ENCODE assay signal across 11 cellular contexts in genomic region chr1:234944439-234945369, GRCh38.
A peak's percentile ranks its signal among the peaks of the same experiment; 100 is the strongest.
DNase-seq lines count a peak whose midpoint lies in the region; ATAC-seq, FAIRE-seq and TF ChIP-seq lines count a peak whose summit lies in the region.
"Had no signal": no experiment of that assay in that cellular context is flagged by ENCODE, and none has a peak within 500 bp of the region (broad histone marks: within the 10 kb centered on the region; RNA-seq: fewer than 3 reads in every experiment).

No MANE protein-coding gene starts in this region.

- H3K36me3 ChIP-seq in DOHH2 (ENCODE audit: control insufficient read depth, low read length), result no peaks in the 10 kb centered on the region
- no peaks in the 10 kb centered on the region for H3K36me3 ChIP-seq in HepG2 (replicated peaks in 1 of 2; ENCODE audit: control insufficient read depth in 1 of 2, insufficient read depth in 2 of 2, low read length in 2 of 2)
- no peaks in the 10 kb centered on the region for H3K36me3 ChIP-seq in effector memory CD4-positive, alpha-beta T cell (ENCODE audit: control insufficient read depth, insufficient read depth, low read length)

- H3F3A ChIP-seq in DOHH2 (ENCODE audit: control insufficient read depth, insufficient read depth), result no peaks in the 10 kb centered on the region

- ATAC-seq in GM21381 (IDR thresholded peaks at IDR 0.05; ENCODE audit: unreplicated experiment) (peak; percentile 52), HepG2 (no peak)

- no peak overlapping the region for H2AFZ ChIP-seq in HepG2 (ENCODE audit: low read length)

- DNase-seq in OCI-M1 (lab: John Stamatoyannopoulos, UW) (peak; percentile 90), HepG2 (ENCODE audit: low spot score) (no peak), RCC 7860 (ENCODE audit: low spot score) (no peak), DMS79 treated with DMSO at 0.1 percent for 48 hours (lab: John Stamatoyannopoulos, UW) (no peak)
- no peak for DNase-seq in stimulated activated CD4-positive, alpha-beta T cell treated with anti-CD3 and anti-CD28 coated beads, Interleukin-4, amount 100 ng/mL, for 1 hour
- no peak for DNase-seq in effector memory CD4-positive, alpha-beta T cell
- DNase-seq: Caco-2, GOT3 had no signal

- H4K20me1 ChIP-seq in DOHH2 (ENCODE audit: control insufficient read depth, insufficient read depth, low read depth, low read length) (no peaks in the 10 kb centered on the region), HepG2 (ENCODE audit: insufficient read depth, low read length) (no peaks in the 10 kb centered on the region)

- no peak for FAIRE-seq in HepG2 (lab: Jason Lieb, UNC)
- no peak for FAIRE-seq in RCC 7860 (lab: Jason Lieb, UNC)

- BruUV-seq in HepG2 (replicated peaks; lab: Mats Ljungman, UMichigan), result no TSS peak

- CTCF ChIA-PET in HepG2 (lab: Yijun Ruan, JAX; ENCODE audit: low intra/inter-chr PET ratio, low total read pairs), result no interaction called here

- intact Hi-C loops in HepG2 (cut with micrococcal nuclease; ENCODE audit: unreplicated experiment), result no loop called here

- in situ Hi-C loops in HepG2 (cut with HindIII; ENCODE audit: extremely low pct_ligation_motif_present, low pct_unique_long_range_greater_than_20kb), result no loop called here

- no peak for TF ChIP-seq EP300 in HepG2 (IDR thresholded peaks at IDR 0.05; ENCODE audit: low read depth in 2 of 2, low read length in 2 of 2)
- no peak for TF ChIP-seq EP300 in HepG2 (CRISPR knock-in tag; IDR thresholded peaks at IDR 0.05; ENCODE audit: borderline replicate concordance)

- TF ChIP-seq RAD21 in HepG2 (CRISPR knock-in tag; IDR thresholded peaks at IDR 0.05), result no peak

- H3K27me3 ChIP-seq in DOHH2 (ENCODE audit: control insufficient read depth, low read length) (peaks cover 17% of the 10 kb centered on the region), HepG2 (ENCODE audit: control insufficient read depth in 1 of 2, insufficient read depth in 2 of 2, low read length in 2 of 2) (no peaks in the 10 kb centered on the region)
- no peaks in the 10 kb centered on the region for H3K27me3 ChIP-seq in effector memory CD4-positive, alpha-beta T cell (replicated peaks; ENCODE audit: control insufficient read depth, insufficient read depth, low read length, poor library complexity, severe bottlenecking)

- H3K4me1 ChIP-seq in DOHH2 (ENCODE audit: control insufficient read depth, low read length) (peaks cover 18% of the 10 kb centered on the region), HepG2 (ENCODE audit: insufficient read depth, low read length) (peaks cover 11% of the 10 kb centered on the region)
- H3K4me1 ChIP-seq in effector memory CD4-positive, alpha-beta T cell (ENCODE audit: control insufficient read depth, insufficient read depth, low read length, poor library complexity, severe bottlenecking), result no peaks in the 10 kb centered on the region

- H3K9me3 ChIP-seq in DOHH2 (ENCODE audit: control insufficient read depth, insufficient read depth, low read length) (peaks cover 5% of the 10 kb centered on the region; the same call in 1 of the 2 replicates), HepG2 (ENCODE audit: low read length) (no peaks in the 10 kb centered on the region)
- H3K9me3 ChIP-seq in effector memory CD4-positive, alpha-beta T cell (ENCODE audit: control insufficient read depth, low read length), result no peaks in the 10 kb centered on the region

- no peak for TF ChIP-seq CTCF in DOHH2 (IDR thresholded peaks at IDR 0.05; ENCODE audit: low read depth, low read length, poor library complexity, severe bottlenecking)
- no peak for TF ChIP-seq CTCF in HepG2 (CRISPR knock-in tag; IDR thresholded peaks at IDR 0.05)

- no peak for TF ChIP-seq POLR2A in HepG2 (IDR thresholded peaks at IDR 0.05; ENCODE audit: insufficient read depth in 1 of 2, low read depth in 2 of 2, low read length in 2 of 2)

- H3K9ac ChIP-seq in HepG2 (ENCODE audit: insufficient read depth, low read depth, low read length), result no peak overlapping the region

- H3K79me2 ChIP-seq in DOHH2 (ENCODE audit: control insufficient read depth, low read length) (no peaks in the 10 kb centered on the region), HepG2 (ENCODE audit: insufficient read depth, low read length) (no peaks in the 10 kb centered on the region)

- 91% methylated on average over 7 of the region's 7 CpGs for WGBS in HepG2 (ENCODE audit: low lambda C conversion rate)

- POLR2A ChIA-PET in HepG2 (lab: Yijun Ruan, JAX), result interaction anchor here (1.0 to 2.5 kb wide), 4 partner anchors 10 to 69 kb away, joined by 3 to 6 read pairs (median 4); no protein-coding TSS in a partner anchor

- no peak overlapping the region for H3K27ac ChIP-seq in DOHH2 (ENCODE audit: low read depth, low read length)
- H3K27ac ChIP-seq in HepG2 (ENCODE audit: extremely low read length, insufficient read depth, low read length), result no peak overlapping the region
- H3K27ac ChIP-seq in effector memory CD4-positive, alpha-beta T cell (ENCODE audit: insufficient read depth, low read length, poor library complexity, severe bottlenecking), result no peak overlapping the region
- H3K27ac ChIP-seq: epithelial cell of prostate had no signal

- no peaks in the 10 kb centered on the region for H3K9me2 ChIP-seq in DOHH2 (replicated peaks; ENCODE audit: control insufficient read depth, low read length)

- H3K4me3 ChIP-seq in DOHH2 (ENCODE audit: low read length) (no peak overlapping the region), HepG2 (replicated peaks in 1 of 3; ENCODE audit: insufficient read depth in 1 of 3, low read depth in 2 of 3, low read length in 3 of 3) (no peak overlapping the region)
- H3K4me3 ChIP-seq in effector memory CD4-positive, alpha-beta T cell (ENCODE audit: insufficient read depth, low read depth, low read length, poor library complexity, severe bottlenecking), result no peak overlapping the region

- H3K4me2 ChIP-seq in DOHH2 (ENCODE audit: low read length) (peak overlapping the region; percentile 34), HepG2 (ENCODE audit: low read depth, low read length) (no peak overlapping the region)

TF ChIP-seq in HepG2, 621 proteins besides CTCF, POLR2A, EP300 and RAD21:
- TF ChIP-seq SKIL (CRISPR knock-in tag; IDR thresholded peaks at IDR 0.05; ENCODE audit: borderline replicate concordance), result no peak
- peak; percentile 97 to 99 for TF ChIP-seq MAFK (conservative IDR thresholded peaks at IDR 0.05 in 1 of 2, IDR thresholded peaks at IDR 0.05 in 1 of 2; ENCODE audit: low read length in 2 of 2)
- peak; percentile 97 for TF ChIP-seq MAFF (IDR thresholded peaks at IDR 0.05; ENCODE audit: low read depth, low read length)
- no peak for TF ChIP-seq HBP1 (CRISPR knock-in tag; IDR thresholded peaks at IDR 0.05; ENCODE audit: low read depth)
TF ChIP-seq in HepG2: peak in this region for 2.
